In genomic region chr1:170927955-170928850, GRCh38 we compare ENCODE assay signal across 14 cellular contexts. TPM values are rescaled to one million over a fixed set of nuclear protein-coding genes. Genes with fewer than 3 reads are reported as not detected.
DNase-seq lines count a peak whose midpoint lies in the region; ATAC-seq and TF ChIP-seq lines count a peak whose summit lies in the region.
"Had no signal": no experiment of that assay in that cellular context is flagged by ENCODE, and none has a peak within 500 bp of the region (broad histone marks: within the 10 kb centered on the region; RNA-seq: fewer than 3 reads in every experiment).

No MANE protein-coding gene starts in this region.

- peaks cover 4% of the 10 kb centered on the region; the same call in 1 of the 2 replicates for H3K36me3 Mint-ChIP-seq in HFFc6 (ENCODE audit: low read depth)
- H3K36me3 Mint-ChIP-seq: CD14-positive monocyte had no signal

- H3K27ac ChIP-seq in A673 (ENCODE audit: low read depth, low read length, poor library complexity, severe bottlenecking) (no peak overlapping the region), brain microvascular endothelial cell (peak overlapping the region; percentile 1)

- CTCF ChIA-PET in A673 (lab: Charles Lee): interaction anchor here (0.6 to 1.7 kb wide), 2 partner anchors 299 to 993 kb away, joined by 3 read pairs; no protein-coding TSS in a partner anchor

- no peak overlapping the region for H3K4me3 Mint-ChIP-seq in HFFc6
- H3K4me3 Mint-ChIP-seq: CD14-positive monocyte; T-helper 2 cell treated with Interferon-gamma antibody and Interleukin-4, amounts not matched to agents 5 μg/mL and 100 μg/mL, for 36 hours had no signal

- H3K27me3 Mint-ChIP-seq in HFFc6 (ENCODE audit: insufficient read depth): no peaks in the 10 kb centered on the region; the same call in 1 of the 2 replicates

- in situ Hi-C loops in brain microvascular endothelial cell (cut with HindIII; ENCODE audit: low pct_ligation_motif_present, low sequenced_read_pairs): no loop called here

- H3K9me3 ChIP-seq in A673 (ENCODE audit: low read depth, low read length, poor library complexity, severe bottlenecking): no peaks in the 10 kb centered on the region

- no peaks in the 10 kb centered on the region for H3K9me3 Mint-ChIP-seq in HFFc6
- H3K9me3 Mint-ChIP-seq: T-helper 2 cell treated with Interferon-gamma antibody and Interleukin-4, amounts not matched to agents 5 μg/mL and 100 μg/mL, for 36 hours had no signal

- POLR2A ChIA-PET in A673 (lab: Charles Lee; ENCODE audit: low non-redundant PET): no interaction called here

- no peak for ATAC-seq in GM21576 (IDR thresholded peaks at IDR 0.05; ENCODE audit: unreplicated experiment)

- TF ChIP-seq CTCF in A673 (conservative IDR thresholded peaks at IDR 0.05; ENCODE audit: low read depth, low read length): peak; percentile 29; the same call in 1 of the 2 replicates
- peak; percentile 57; the same call in 1 of the 2 replicates for TF ChIP-seq CTCF in HFFc6 (IDR thresholded peaks at IDR 0.05)
- no peak for TF ChIP-seq CTCF in brain microvascular endothelial cell (IDR thresholded peaks at IDR 0.05; ENCODE audit: low read depth, low read length, missing control alignments)
- TF ChIP-seq CTCF in kidney epithelial cell (IDR thresholded peaks at IDR 0.05; ENCODE audit: insufficient read depth, low read length, poor library complexity, severe bottlenecking): peak; percentile 18

- no peak overlapping the region for H3K4me3 ChIP-seq in A673 (ENCODE audit: low read depth, low read length, poor library complexity, severe bottlenecking)
- no peak overlapping the region for H3K4me3 ChIP-seq in brain microvascular endothelial cell (ENCODE audit: low read depth, low read length)
- no peak overlapping the region for H3K4me3 ChIP-seq in kidney epithelial cell (ENCODE audit: low read depth, low read length)

- H3K27ac Mint-ChIP-seq in HFFc6: peak overlapping the region; percentile 89
- H3K27ac Mint-ChIP-seq: CD14-positive monocyte; T-helper 2 cell treated with Interferon-gamma antibody and Interleukin-4, amounts not matched to agents 5 μg/mL and 100 μg/mL, for 36 hours had no signal

- H3K27me3 ChIP-seq in A673 (replicated peaks; ENCODE audit: insufficient read depth, low read depth, low read length, poor library complexity) (no peaks in the 10 kb centered on the region), brain microvascular endothelial cell (replicated peaks) (no peaks in the 10 kb centered on the region), kidney epithelial cell (ENCODE audit: control insufficient read depth, insufficient read depth, low read length) (no peaks in the 10 kb centered on the region)

- DNase-seq in A673 (ENCODE audit: low spot score) (no peak), HFFc6 (no peak), brain microvascular endothelial cell (peak; percentile 29), kidney epithelial cell (ENCODE audit: low read depth) (no peak), kidney tubule cell (ENCODE audit: low spot score) (no peak)
- no peak for DNase-seq in stimulated activated CD4-positive, alpha-beta T cell treated with anti-CD3 and anti-CD28 coated beads, Interleukin-15, amount 100 ng/mL, for 24 hours
- DNase-seq in activated T-cell treated with anti-CD3 and anti-CD28 coated beads, Interleukin-2, amount 50 U/mL, for 1 hour: no peak
- DNase-seq: Karpas-422; NK-92 treated with Interleukin-12 subunit alpha and Interleukin-12 subunit beta, amount 100 ng/mL, for 24 hours had no signal

- H3K4me1 ChIP-seq in A673 (ENCODE audit: insufficient read depth, low read length, poor library complexity, severe bottlenecking): no peaks in the 10 kb centered on the region

- no TSS peak for BruUV-seq in A673 (replicated peaks; lab: Mats Ljungman, UMichigan)

- no peaks in the 10 kb centered on the region for H3K36me3 ChIP-seq in A673 (ENCODE audit: insufficient read depth, low read length, poor library complexity, severe bottlenecking)
- no peaks in the 10 kb centered on the region for H3K36me3 ChIP-seq in brain microvascular endothelial cell (replicated peaks)
- H3K36me3 ChIP-seq in kidney epithelial cell (ENCODE audit: control insufficient read depth, insufficient read depth, low read length): no peaks in the 10 kb centered on the region

- H3K4me1 Mint-ChIP-seq in HFFc6 (ENCODE audit: low read depth): peaks cover 39% of the 10 kb centered on the region
- H3K4me1 Mint-ChIP-seq: CD14-positive monocyte had no signal

- intact Hi-C loops in A673 (cut with micrococcal nuclease; ENCODE audit: unreplicated experiment): loop anchor here (2.0 to 5.0 kb wide), 3 partner anchors 236 to 999 kb away; no protein-coding TSS in a partner anchor

RNA-seq across cellular contexts. Expression of gene MROH9, which starts 7.1 kb away (rescaled TPM):
- total RNA-seq in A673 (2021) (not detected in 2 replicates), kidney epithelial cell (not detected in 2 replicates)
- total RNA-seq in HFFc6 (2021; fragmentation: NEBNext Ultra II Directional; extraction: Animal tissue kit (Norgen Biotek cat#: 25700)): under 1 TPM in 3 of 6 experiments, not detected in 3; 0.10 to 0.17 (median 0.11) TPM
- total RNA-seq: glomerular endothelial cell, skeletal muscle tissue had no signal
